13 cellular contexts compared by ENCODE assay signal in genomic region chr17:36938566-36939058, GRCh38. TPM values are rescaled to one million over a fixed set of nuclear protein-coding genes. Genes with fewer than 3 reads are reported as not detected.
DNase-seq lines count a peak whose midpoint lies in the region; ATAC-seq lines count a peak whose summit lies in the region.
"Had no signal": no experiment of that assay in that cellular context is flagged by ENCODE, and none has a peak within 500 bp of the region (broad histone marks: within the 10 kb centered on the region; RNA-seq: fewer than 3 reads in every experiment).

No MANE protein-coding gene starts in this region.

- no peaks in the 10 kb centered on the region for H3K9me3 Mint-ChIP-seq in natural killer cell treated with Interleukin-12 subunit alpha and Interleukin-12 subunit beta and Interleukin-15 and Interleukin-18, amount 100 ng/mL, for 72 hours

- intact Hi-C loops in head of caudate nucleus (cut with DNase I): no loop called here

- no peak for ATAC-seq in natural killer cell treated with Interleukin-12 subunit alpha and Interleukin-12 subunit beta and Interleukin-15 and Interleukin-18, amount 100 ng/mL, for 72 hours
- ATAC-seq in HG02852 (IDR thresholded peaks at IDR 0.05; ENCODE audit: unreplicated experiment): no peak

- no peaks in the 10 kb centered on the region for H3K36me3 Mint-ChIP-seq in natural killer cell treated with Interleukin-12 subunit alpha and Interleukin-12 subunit beta and Interleukin-15 and Interleukin-18, amount 100 ng/mL, for 72 hours

- H3K27me3 Mint-ChIP-seq in natural killer cell treated with Interleukin-12 subunit alpha and Interleukin-12 subunit beta and Interleukin-15 and Interleukin-18, amount 100 ng/mL, for 72 hours: peaks cover 51 to 60% of the 10 kb centered on the region in 2 donors

- H3K4me3 Mint-ChIP-seq in natural killer cell treated with Interleukin-12 subunit alpha and Interleukin-12 subunit beta and Interleukin-15 and Interleukin-18, amount 100 ng/mL, for 72 hours: peak overlapping the region; percentile 86

- peak overlapping the region; percentile 43 to 62 for H3K27ac Mint-ChIP-seq in natural killer cell treated with Interleukin-12 subunit alpha and Interleukin-12 subunit beta and Interleukin-15 and Interleukin-18, amount 100 ng/mL, for 72 hours

- H3K4me1 Mint-ChIP-seq in natural killer cell treated with Interleukin-12 subunit alpha and Interleukin-12 subunit beta and Interleukin-15 and Interleukin-18, amount 100 ng/mL, for 72 hours (ENCODE audit: low read depth in 2 of 2): peaks cover 31 to 50% of the 10 kb centered on the region in 2 donors

- DNase-seq in NCI-H524 (lab: John Stamatoyannopoulos, UW) (peak; percentile 46 to 54), NCI-H524 treated with DMSO at 0.1 percent for 48 hours (lab: John Stamatoyannopoulos, UW) (no peak), HK-2 (ENCODE audit: unreplicated experiment) (peak; percentile 45), astrocyte of the hippocampus (ENCODE audit: low read depth, low spot score) (peak; percentile 21), SHP77 (lab: John Stamatoyannopoulos, UW) (no peak), head of caudate nucleus (no peak)
- DNase-seq in natural killer cell treated with Interleukin-12 subunit alpha and Interleukin-12 subunit beta and Interleukin-15 and Interleukin-18, amount 100 ng/mL, for 72 hours (ENCODE audit: low spot score): no peak
- DNase-seq: effector CD8-positive, alpha-beta T cell; NCI-H226 had no signal

RNA-seq across cellular contexts. Expression of gene LHX1, which starts 1.3 kb away (rescaled TPM):
- under 1 TPM in 1 of 2 donors, not detected in 1; 0.24 TPM for total RNA-seq in natural killer cell treated with Interleukin-12 subunit alpha and Interleukin-12 subunit beta and Interleukin-15 and Interleukin-18, amount 100 ng/mL, for 72 hours
- total RNA-seq: HT-29, posterior vena cava, vagina had no signal

RNA-seq across cellular contexts. Expression of gene AATF, which starts 10.1 kb away (rescaled TPM):
- total RNA-seq in natural killer cell treated with Interleukin-12 subunit alpha and Interleukin-12 subunit beta and Interleukin-15 and Interleukin-18, amount 100 ng/mL, for 72 hours: 100 to 1,000 TPM in 1 of 2 donors, 10 to 100 TPM in 1; 95.0 to 114 TPM

Comparison
In these comparisons a context has a peak if more than half of its experiments do, and no peak if none do; other contexts are left out.
1. DNase-seq: peak in NCI-H524 (2 of 2), HK-2 (single experiment) and astrocyte of the hippocampus (single experiment); none in NCI-H524 treated with DMSO at 0.1 percent for 48 hours (single experiment), natural killer cell treated with Interleukin-12 subunit alpha and Interleukin-12 subunit beta and Interleukin-15 and Interleukin-18, amount 100 ng/mL, for 72 hours (single experiment), SHP77 (0 of 2) and head of caudate nucleus (0 of 42).